Comparison of ENCODE assay signal across 19 cellular contexts in genomic region chr4:81638698-81639097, GRCh38.
"Had no signal": no experiment of that assay in that cellular context is flagged by ENCODE, and none has a peak within 500 bp of the region (broad histone marks: within the 10 kb centered on the region; RNA-seq: fewer than 3 reads in every experiment).

No MANE protein-coding gene starts in this region.

- H3K27ac Mint-ChIP-seq: dendritic cell treated with granulocyte-macrophage colony-stimulating factor and Interleukin-4, amounts not matched to agents 40 ng/mL and 50 ng/mL, for 4 days; naive thymus-derived CD8-positive, alpha-beta T cell; nephron progenitor cell had no signal

- H3K27me3 Mint-ChIP-seq: dendritic cell treated with granulocyte-macrophage colony-stimulating factor and Interleukin-4, amounts not matched to agents 40 ng/mL and 50 ng/mL, for 4 days; naive thymus-derived CD8-positive, alpha-beta T cell had no signal

- DNase-seq: colonic mucosa; hypothalamus; immature natural killer cell; islet precursor cell; kidney glomerular epithelial cell; left colon; left ventricle myocardium superior; lower lobe of right lung; naive thymus-derived CD8-positive, alpha-beta T cell; nephron progenitor cell; nucleus accumbens; stimulated activated CD4-positive, alpha-beta T cell treated with anti-CD3 and anti-CD28 coated beads, Interleukin-12 subunit alpha, Interleukin-12 subunit beta, amount 100 ng/mL, for 4 hours; stimulated activated CD4-positive, alpha-beta T cell treated with anti-CD3 and anti-CD28 coated beads, Interleukin-1b, Interleukin-23, amount 100 ng/mL, for 48 hours; stimulated activated CD4-positive, alpha-beta T cell treated with anti-CD3 and anti-CD28 coated beads, Interleukin-4, amount 100 ng/mL, for 1 hour; stimulated activated CD8-positive, alpha-beta memory T cell treated with anti-CD3 and anti-CD28 coated beads, Interleukin-4, amount 100 ng/mL, for 48 hours; stimulated activated naive CD4-positive, alpha-beta T cell treated with Interleukin-2 at 50 U/mL for 16 hours; trophoblast cell had no signal

- H3K36me3 Mint-ChIP-seq: immature natural killer cell; naive thymus-derived CD8-positive, alpha-beta T cell had no signal

- H3K9me3 Mint-ChIP-seq: dendritic cell treated with granulocyte-macrophage colony-stimulating factor and Interleukin-4, amounts not matched to agents 40 ng/mL and 50 ng/mL, for 4 days; immature natural killer cell had no signal

- ATAC-seq: left colon; left ventricle myocardium superior; naive thymus-derived CD8-positive, alpha-beta T cell; sciatic nerve had no signal

- H3K4me3 Mint-ChIP-seq: dendritic cell treated with granulocyte-macrophage colony-stimulating factor and Interleukin-4, amounts not matched to agents 40 ng/mL and 50 ng/mL, for 4 days; immature natural killer cell; naive thymus-derived CD8-positive, alpha-beta T cell; nephron progenitor cell had no signal
